Comparison of ENCODE assay signal across 36 cellular contexts in the genomic region with DNA sequence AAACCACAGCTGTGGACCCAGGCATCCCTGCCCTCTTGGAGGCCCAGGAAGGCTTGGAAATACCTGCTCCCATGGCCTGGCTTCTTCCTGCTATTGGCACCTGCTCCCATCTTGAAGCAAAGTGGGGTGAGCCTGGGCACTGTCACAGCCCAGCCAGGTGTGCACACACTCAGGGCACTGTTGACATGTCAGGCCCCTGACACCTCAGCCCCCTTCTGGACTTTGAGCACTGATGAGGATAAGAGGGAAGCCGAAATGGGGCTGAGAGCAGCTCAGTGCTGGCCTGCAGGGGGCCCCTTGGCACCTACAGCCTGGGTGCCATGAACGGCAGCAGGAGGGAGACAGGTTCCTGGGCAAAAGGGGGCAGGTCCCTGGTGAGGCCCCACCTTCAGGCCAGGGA. TPM values are rescaled to one million over a fixed set of nuclear protein-coding genes. Genes with fewer than 3 reads are reported as not detected.
"Had no signal": no experiment of that assay in that cellular context is flagged by ENCODE, and none has a peak within 500 bp of the region (broad histone marks: within the 10 kb centered on the region; RNA-seq: fewer than 3 reads in every experiment).

No MANE protein-coding gene starts in this region.

- H3K27me3 ChIP-seq: MG63 had no signal

- H3K36me3 ChIP-seq: MG63 had no signal

- H3K4me2 ChIP-seq: KMS-11 had no signal

- H3K4me3 ChIP-seq: MG63 had no signal

- DNase-seq: Kasumi-1, MG63, MM.1S, MV-4-11, NCI-H1048, NCI-H1092, NCI-H1092 treated with DMSO at 0.1 percent for 48 hours, NCI-H1105, NCI-H1105 treated with DMSO at 0.1 percent for 48 hours, NCI-H1417, NCI-H1417 treated with DMSO at 0.1 percent for 48 hours, NCI-H1436, NCI-H1436 treated with DMSO at 0.1 percent for 48 hours, NCI-H146, NCI-H1694, NCI-H1694 treated with DMSO at 0.1 percent for 48 hours, NCI-H187, NCI-H187 treated with DMSO at 0.1 percent for 48 hours, NCI-H1930, NCI-H2029, NCI-H2029 treated with DMSO at 0.1 percent for 48 hours, NCI-H2081, NCI-H2081 treated with DMSO at 0.1 percent for 48 hours, NCI-H2107, NCI-H2171, NCI-H2171 treated with DMSO at 0.1 percent for 48 hours, NCI-H2227 treated with DMSO at 0.1 percent for 48 hours, NCI-H226, NCI-H345, NCI-H446, NCI-H446 treated with DMSO at 0.1 percent for 48 hours, NCI-H510A, NCI-H510A treated with DMSO at 0.1 percent for 48 hours had no signal

- H3K9me3 ChIP-seq: MG63 had no signal

- H3K27ac ChIP-seq: KMS-11 had no signal

- H3K9ac ChIP-seq: KMS-11 had no signal

RNA-seq across cellular contexts. Expression of a gene that starts 55.9 kb away (rescaled TPM):
- total RNA-seq: LHCN-M2, MCF 10A had no signal
